ENCODE assay signal across 8 cellular contexts in the genomic region with DNA sequence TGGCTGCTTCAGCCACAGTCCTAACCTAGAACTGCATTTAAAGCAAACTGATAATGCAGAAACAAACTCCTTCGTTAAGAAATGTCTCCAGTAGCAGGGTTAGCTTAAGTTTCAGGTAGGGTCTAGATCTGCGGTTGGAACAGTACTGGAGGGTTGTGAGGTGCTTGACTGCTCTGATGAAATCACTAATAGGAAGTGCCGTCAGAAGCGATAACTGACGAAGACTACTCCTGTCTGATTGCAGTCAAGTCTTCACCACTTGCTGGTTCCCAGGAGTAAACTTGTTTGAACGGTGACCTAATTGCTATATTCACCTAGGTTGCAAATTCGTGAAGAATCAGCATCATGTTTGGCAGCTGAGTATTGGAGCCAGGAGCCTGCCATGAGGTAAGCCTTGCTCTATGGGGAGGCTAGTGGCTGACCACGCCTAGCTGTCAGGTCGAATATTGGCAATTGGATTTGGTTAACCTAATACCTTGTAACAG. TPM values are rescaled to one million over a fixed set of nuclear protein-coding genes. Genes with fewer than 3 reads are reported as not detected.
DNase-seq lines count a peak whose midpoint lies in the region; ATAC-seq and TF ChIP-seq lines count a peak whose summit lies in the region.

No MANE protein-coding gene starts in this region.

- H3K4me2 ChIP-seq in neuronal stem cell (ENCODE audit: insufficient read depth, low read length, poor library complexity, severe bottlenecking): peak overlapping the region; percentile 82

- no peak overlapping the region for H2AK5ac ChIP-seq in neuronal stem cell (ENCODE audit: low read depth, low read length)

- no peak overlapping the region for H3K23ac ChIP-seq in neuronal stem cell (ENCODE audit: low read depth, low read length, poor library complexity)

- H3K14ac ChIP-seq in neuronal stem cell (ENCODE audit: low read length): no peak overlapping the region

- no peaks in the 10 kb centered on the region for H3K9me3 Mint-ChIP-seq in endodermal cell

- no peak overlapping the region for H2BK120ac ChIP-seq in neuronal stem cell (ENCODE audit: low read depth, low read length)

- WGBS in endodermal cell (ENCODE audit: insufficient coverage in 1 of 2, insufficient read length in 1 of 2), 2 experiments: 16 to 21% methylated on average over 9 of the region's 9 CpGs
- no CpG with 5 or more reads among the region's 9 CpGs for WGBS in neuronal stem cell (ENCODE audit: extremely low coverage in 2 of 2, insufficient read length in 2 of 2, insufficient replicate concordance in 1 of 2), 2 donors

- H3K4me3 ChIP-seq in SJSA1 (peak overlapping the region; percentile 70), endodermal cell (ENCODE audit: low read length) (peak overlapping the region; percentile 90), neuronal stem cell (ENCODE audit: low read length in 2 of 2) (peak overlapping the region; percentile 86 to 93)

- no peak overlapping the region for H2AFZ ChIP-seq in neuronal stem cell (ENCODE audit: low read length)

- no peak overlapping the region for H2BK5ac ChIP-seq in neuronal stem cell (ENCODE audit: low read length)

- no peak overlapping the region for H3K18ac ChIP-seq in neuronal stem cell (ENCODE audit: low read length)

- H3K4me3 Mint-ChIP-seq in endodermal cell: peak overlapping the region; percentile 97

- H4K8ac ChIP-seq in neuronal stem cell (ENCODE audit: low read depth, low read length): no peak overlapping the region

- peaks cover 57% of the 10 kb centered on the region for H3K36me3 ChIP-seq in SJSA1
- H3K36me3 ChIP-seq in endodermal cell (ENCODE audit: control insufficient read depth, insufficient read depth, low read length): peaks cover 54% of the 10 kb centered on the region
- H3K36me3 ChIP-seq in neuronal stem cell (replicated peaks in 1 of 2; ENCODE audit: control insufficient read depth in 2 of 2, insufficient read depth in 2 of 2, low read length in 2 of 2): peaks cover 40 to 52% of the 10 kb centered on the region in 2 donors

- peaks cover 43% of the 10 kb centered on the region for H3K4me1 ChIP-seq in SJSA1 (replicated peaks)
- H3K4me1 ChIP-seq in endodermal cell (ENCODE audit: control insufficient read depth, insufficient read depth, low read length): peaks cover 10% of the 10 kb centered on the region
- peaks cover 11 to 24% of the 10 kb centered on the region in 2 donors for H3K4me1 ChIP-seq in neuronal stem cell (ENCODE audit: control insufficient read depth in 2 of 2, insufficient read depth in 1 of 2, low read depth in 1 of 2, low read length in 2 of 2)

- H3K27ac Mint-ChIP-seq in endodermal cell: peak overlapping the region; percentile 93

- no peak overlapping the region for H2BK15ac ChIP-seq in neuronal stem cell (ENCODE audit: low read length)

- peak overlapping the region; percentile 93 for H3K9ac ChIP-seq in endodermal cell (ENCODE audit: extremely low read depth, low read length, poor library complexity, severe bottlenecking)
- H3K9ac ChIP-seq in neuronal stem cell (ENCODE audit: low read depth, low read length, poor library complexity): peak overlapping the region; percentile 74

- no peak overlapping the region for H3K4ac ChIP-seq in neuronal stem cell (ENCODE audit: low read length)

- peak; percentile 52 for DNase-seq in DMS53 (lab: John Stamatoyannopoulos, UW)
- no peak for DNase-seq in DMS53 treated with DMSO at 0.1 percent for 48 hours (lab: John Stamatoyannopoulos, UW; ENCODE audit: unreplicated experiment)
- DNase-seq in SJSA1 (ENCODE audit: low read depth in 1 of 2, low spot score in 2 of 2): no peak
- DNase-seq in endodermal cell: no peak
- DNase-seq in neuronal stem cell (ENCODE audit: low spot score): no peak
- no peak for DNase-seq in NCI-H2196 treated with DMSO at 0.1 percent for 48 hours (lab: John Stamatoyannopoulos, UW; ENCODE audit: unreplicated experiment)
- DNase-seq in DMS114 treated with DMSO at 0.1 percent for 48 hours (lab: John Stamatoyannopoulos, UW; ENCODE audit: unreplicated experiment): no peak

- H3K27me3 ChIP-seq in SJSA1 (replicated peaks) (no peaks in the 10 kb centered on the region), endodermal cell (ENCODE audit: control insufficient read depth, insufficient read depth, low read length, poor library complexity, severe bottlenecking) (no peaks in the 10 kb centered on the region), neuronal stem cell (ENCODE audit: control insufficient read depth in 3 of 3, insufficient read depth in 3 of 3, low read depth in 1 of 3, low read length in 3 of 3) (peaks cover 0 to 4% (median 0%) of the 10 kb centered on the region in 3 experiments)

- no peak for TF ChIP-seq CTCF in endodermal cell (conservative IDR thresholded peaks at IDR 0.05)

- H2BK12ac ChIP-seq in neuronal stem cell (ENCODE audit: low read length): no peak overlapping the region

- H4K91ac ChIP-seq in neuronal stem cell (ENCODE audit: low read depth, low read length, poor library complexity): no peak overlapping the region

- peaks cover 13% of the 10 kb centered on the region for H3K79me1 ChIP-seq in neuronal stem cell (ENCODE audit: low read depth, low read length)

- H3K9me3 ChIP-seq in SJSA1 (replicated peaks): no peaks in the 10 kb centered on the region
- H3K9me3 ChIP-seq in endodermal cell (ENCODE audit: control insufficient read depth, low read length): no peaks in the 10 kb centered on the region
- H3K9me3 ChIP-seq in neuronal stem cell (replicated peaks in 1 of 2; ENCODE audit: control insufficient read depth in 2 of 2, insufficient read depth in 1 of 2, low read depth in 1 of 2, low read length in 2 of 2): no peaks in the 10 kb centered on the region

- no peaks in the 10 kb centered on the region for H3K27me3 Mint-ChIP-seq in endodermal cell (ENCODE audit: insufficient read depth)

- peak overlapping the region; percentile 67 for H3K27ac ChIP-seq in SJSA1
- no peak overlapping the region for H3K27ac ChIP-seq in endodermal cell (ENCODE audit: low read depth, low read length)
- H3K27ac ChIP-seq in neuronal stem cell (replicated peaks; ENCODE audit: low read length): no peak overlapping the region

- peaks cover 52% of the 10 kb centered on the region for H3K36me3 Mint-ChIP-seq in endodermal cell (ENCODE audit: low read depth)

- ATAC-seq in HG02852 (IDR thresholded peaks at IDR 0.05; ENCODE audit: unreplicated experiment): no peak

- peaks cover 49% of the 10 kb centered on the region for H3K4me1 Mint-ChIP-seq in endodermal cell

RNA-seq across cellular contexts. Expression of a gene that starts 24.5 kb away (rescaled TPM):
- total RNA-seq in SJSA1 (2014; rRNA removed; shearing (Covaris generic)): 0.47 TPM in 1 of 2 replicates, not detected in the other
- 1 to 10 TPM in 1 of 2 donors, under 1 TPM in 1; 0.51 to 1.1 TPM for total RNA-seq in endodermal cell
- 1.4 TPM for polyA plus RNA-seq in endodermal cell (2013, experiment 1 of 2)
- 2.1 TPM for polyA plus RNA-seq in endodermal cell (2013, experiment 2 of 2)
- 0.36 TPM for polyA plus RNA-seq in neuronal stem cell (2013, experiment 1 of 2)
- 0.30 TPM for polyA plus RNA-seq in neuronal stem cell (2013, experiment 2 of 2)

RNA-seq across cellular contexts. Expression of a gene that starts 52.1 kb away (rescaled TPM):
- total RNA-seq in SJSA1 (2014; rRNA removed; shearing (Covaris generic)): 0.39 TPM in 1 of 2 replicates, not detected in the other
- total RNA-seq in endodermal cell: 1 to 10 TPM; 3.2 to 5.0 TPM
- polyA plus RNA-seq in endodermal cell (2013, experiment 1 of 2): 6.6 TPM
- 5.7 TPM for polyA plus RNA-seq in endodermal cell (2013, experiment 2 of 2)
- 2.7 TPM for polyA plus RNA-seq in neuronal stem cell (2013, experiment 1 of 2)
- polyA plus RNA-seq in neuronal stem cell (2013, experiment 2 of 2): 2.6 TPM

RNA-seq across cellular contexts. Expression of a gene that starts 59.0 kb away (rescaled TPM):
- total RNA-seq in SJSA1 (2014; rRNA removed; shearing (Covaris generic)): 1,919 and 2,989 TPM in 2 replicates
- 1,000 to 10,000 TPM; 1,658 to 1,721 TPM for total RNA-seq in endodermal cell
- 2,166 TPM for polyA plus RNA-seq in endodermal cell (2013, experiment 1 of 2)
- polyA plus RNA-seq in endodermal cell (2013, experiment 2 of 2): 2,122 TPM
- polyA plus RNA-seq in neuronal stem cell (2013, experiment 1 of 2): 3,085 TPM
- 3,088 TPM for polyA plus RNA-seq in neuronal stem cell (2013, experiment 2 of 2)
